Comparison of ENCODE assay signal across 8 cellular contexts in genomic region chr1:93681549-93682412, GRCh38. TPM values are rescaled to one million over a fixed set of nuclear protein-coding genes. Genes with fewer than 3 reads are reported as not detected.
A peak's percentile ranks its signal among the peaks of the same experiment; 100 is the strongest.
DNase-seq lines count a peak whose midpoint lies in the region; ATAC-seq, FAIRE-seq and TF ChIP-seq lines count a peak whose summit lies in the region.

Gene BCAR3, minus strand, starts transcription at chr1:93681837. Its CDS starts 6,907 bp downstream, at chr1:93674930.

- DNase-seq in CD1c-positive myeloid dendritic cell (ENCODE audit: extremely low spot score) = peak; percentile 85
- peak; percentile 86 for DNase-seq in NCI-H226
- DNase-seq in adrenal gland = peak; percentile 64 to 87 (median 77)
- DNase-seq in heart left ventricle = peak; percentile 78 to 88 (median 80)
- peak; percentile 35 to 86 (median 57) for DNase-seq in pancreas
- DNase-seq in effector CD8-positive, alpha-beta T cell (lab: John Stamatoyannopoulos, UW) = no peak

- peak within 1 kb of the TSS; percentile 77 to 93 (median 83) for H3K27ac ChIP-seq in adrenal gland
- H3K27ac ChIP-seq in heart left ventricle = peak within 1 kb of the TSS; percentile 84 to 94 (median 92)
- H3K27ac ChIP-seq in pancreas = peak within 1 kb of the TSS in 3 of 4 donors; percentile 10 to 48 (median 48)

- WGBS in adrenal gland, 4 donors = 2 to 9% (median 5%) methylated on average over 16 to 75 of the region's 75 CpGs
- WGBS in heart left ventricle, 4 donors = 3 to 4% (median 4%) methylated on average over 39 to 75 of the region's 75 CpGs
- 3% methylated on average over 59 to 75 of the region's 75 CpGs for WGBS in pancreas, 2 donors

- H3K9me3 ChIP-seq in adrenal gland (replicated peaks in 1 of 3) (no peaks in the 10 kb centered on the region), heart left ventricle (no peaks in the 10 kb centered on the region), pancreas (no peaks in the 10 kb centered on the region)

- H3K27me3 ChIP-seq in adrenal gland = no peaks in the 10 kb centered on the region
- no peaks in the 10 kb centered on the region for H3K27me3 ChIP-seq in heart left ventricle
- H3K27me3 ChIP-seq in pancreas = no peaks in the 10 kb centered on the region

- TF ChIP-seq CTCF in adrenal gland (IDR thresholded peaks at IDR 0.05) (peak in 3 of 6 experiments; percentile 32 to 43 (median 38)), heart left ventricle (IDR thresholded peaks at IDR 0.05) (peak in 9 of 12 donors; percentile 14 to 59 (median 42)), pancreas (IDR thresholded peaks at IDR 0.05) (no peak)

- no peaks in the 10 kb centered on the region for H3K36me3 ChIP-seq in adrenal gland (replicated peaks in 1 of 2)
- peaks cover 0 to 3% (median 0%) of the 10 kb centered on the region in 9 donors for H3K36me3 ChIP-seq in heart left ventricle
- no peaks in the 10 kb centered on the region for H3K36me3 ChIP-seq in pancreas

- TF ChIP-seq POLR2A in adrenal gland (IDR thresholded peaks at IDR 0.05) (peak; percentile 54 to 83), heart left ventricle (IDR thresholded peaks at IDR 0.05) (peak in 1 of 2 donors; percentile 79)

- H3K4me3 ChIP-seq in adrenal gland (peak within 1 kb of the TSS; percentile 50 to 89 (median 72)), heart left ventricle (peak within 1 kb of the TSS; percentile 74 to 96 (median 90)), pancreas (peak within 1 kb of the TSS; percentile 50 to 83 (median 76))

- intact Hi-C loops in adrenal gland (cut with DNase I) (loop anchor here in 1 of 2 donors (5.0 kb wide), 2 partner anchors 54 to 131 kb away; no protein-coding TSS in a partner anchor), heart left ventricle (cut with DNase I) (loop anchor here (1.0 to 5.0 kb wide), 10 partner anchors 21 to 233 kb away; partner anchors contain the start of gene FNBP1L (in 1 of the 10)), pancreas (cut with DNase I) (no loop called here)

- ATAC-seq in GM18858 (IDR thresholded peaks at IDR 0.05; ENCODE audit: unreplicated experiment) (peak; percentile 59), HG02973 (IDR thresholded peaks at IDR 0.05; ENCODE audit: unreplicated experiment) (peak; percentile 54), heart left ventricle (peak; percentile 48 to 87 (median 80)), pancreas (peak; percentile 75 to 86 (median 86))

- FAIRE-seq in pancreas (lab: Jason Lieb, UNC) = no peak

- H3K4me1 ChIP-seq in adrenal gland (replicated peaks in 1 of 2) (peaks cover 16 to 25% of the 10 kb centered on the region in 2 donors), heart left ventricle (peaks cover 0 to 49% (median 24%) of the 10 kb centered on the region in 12 donors), pancreas (peaks cover 0 to 3% (median 0%) of the 10 kb centered on the region in 3 donors)

RNA-seq across cellular contexts. Expression of gene BCAR3, which starts in this region (rescaled TPM):
- total RNA-seq in adrenal gland (10 to 100 TPM; 12.7 to 31.6 (median 23.9) TPM), heart left ventricle (10 to 100 TPM in 8 of 9 donors, 1 to 10 TPM in 1; 7.5 to 25.0 (median 17.3) TPM), pancreas (1 to 10 TPM; 2.4 to 8.2 (median 4.9) TPM)
- polyA plus RNA-seq in adrenal gland (10 to 100 TPM in 2 of 3 donors, 1 to 10 TPM in 1; 6.5 to 30.6 (median 15.0) TPM), heart left ventricle (1 to 10 TPM; 6.4 to 7.4 TPM), pancreas (1 to 10 TPM; 2.6 to 6.1 TPM)

Comparison
In these comparisons a context has a peak if more than half of its experiments do, and no peak if none do; other contexts are left out.
1. CTCF ChIP-seq: peak in heart left ventricle (9 of 12); none in pancreas (0 of 4).
2. intact Hi-C loops: an anchor here in heart left ventricle (1.0 to 5.0 kb wide); none called in pancreas.
3. Peak in every context shown above with its lines, with median percentiles within 50 percentile points of each other: ATAC-seq, H3K27ac ChIP-seq and H3K4me3 ChIP-seq.